ENCODE assay signal across 23 cellular contexts in the genomic region with DNA sequence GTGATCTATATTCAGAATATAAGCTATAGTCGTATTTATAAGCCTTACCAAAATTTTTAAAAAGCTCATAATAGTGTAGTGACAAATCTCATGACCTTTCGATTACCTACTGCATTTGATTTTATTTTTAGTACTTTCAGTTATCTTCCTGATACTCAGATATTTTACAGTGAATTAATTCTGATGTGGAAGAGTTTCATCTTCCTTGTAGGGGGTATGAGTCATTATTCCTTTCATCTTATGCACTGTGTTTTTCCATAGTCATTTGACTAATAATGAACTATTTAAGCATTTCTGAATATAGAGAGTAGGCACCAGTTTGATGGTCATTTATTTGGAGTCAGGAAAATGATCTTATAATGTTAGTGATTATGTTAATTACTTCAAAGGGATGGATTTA. TPM values are rescaled to one million over a fixed set of nuclear protein-coding genes. Genes with fewer than 3 reads are reported as not detected.
DNase-seq lines count a peak whose midpoint lies in the region; ATAC-seq and TF ChIP-seq lines count a peak whose summit lies in the region.
"Had no signal": no experiment of that assay in that cellular context is flagged by ENCODE, and none has a peak within 500 bp of the region (broad histone marks: within the 10 kb centered on the region; RNA-seq: fewer than 3 reads in every experiment).

No MANE protein-coding gene starts in this region.

- H3K27me3 ChIP-seq in GM23338 (ENCODE audit: insufficient read depth): no peaks in the 10 kb centered on the region

- H3F3A ChIP-seq in GM23338 (replicated peaks; ENCODE audit: low read depth): no peaks in the 10 kb centered on the region

- in situ Hi-C loops in astrocyte of the spinal cord (cut with HindIII; ENCODE audit: low sequenced_read_pairs) (no loop called here), GM13976 (cut with MboI; ENCODE audit: low sequenced_read_pairs, unreplicated experiment) (no loop called here)

- H2AFZ ChIP-seq in GM23338: no peak overlapping the region

- no peaks in the 10 kb centered on the region for H3K79me2 ChIP-seq in GM23338 (replicated peaks; ENCODE audit: insufficient read depth)

- H3K9me3 Mint-ChIP-seq in GM23338: peaks cover 7% of the 10 kb centered on the region

- H3K4me1 Mint-ChIP-seq in GM23338: peaks cover 9% of the 10 kb centered on the region; the same call in 2 of the 3 replicates
- H3K4me1 Mint-ChIP-seq: IgD-negative memory B cell had no signal

- no peak for ATAC-seq in GM23338
- no peak for ATAC-seq in HG03025 (IDR thresholded peaks at IDR 0.05; ENCODE audit: low FRiP score, unreplicated experiment)
- ATAC-seq: CD8-positive, alpha-beta T cell; PC-3 had no signal

- DNase-seq in GM23338 (ENCODE audit: low spot score) (no peak), astrocyte of the spinal cord (ENCODE audit: low read depth, low spot score) (peak; percentile 58), fibroblast of mammary gland (ENCODE audit: low read depth) (peak; percentile 24), NCI-H2107 treated with DMSO at 0.1 percent for 48 hours (lab: John Stamatoyannopoulos, UW; ENCODE audit: unreplicated experiment) (no peak), cerebellar nuclear complex (lab: John Stamatoyannopoulos, UW) (no peak), GM13976 (ENCODE audit: low spot score) (no peak)
- DNase-seq: AML-193; C1 segment of cervical spinal cord; Calu3; CD8-positive, alpha-beta T cell; DMS153; GOT3; NCI-H1694; NCI-H2081 treated with DMSO at 0.1 percent for 48 hours; NCI-H446 treated with DMSO at 0.1 percent for 48 hours; NCI-H526 treated with DMSO at 0.1 percent for 48 hours; PC-3; SHP77 treated with DMSO at 0.1 percent for 48 hours had no signal

- H4K20me1 ChIP-seq in GM23338 (replicated peaks; ENCODE audit: insufficient read depth): no peaks in the 10 kb centered on the region

- H3K36me3 ChIP-seq in GM23338 (ENCODE audit: insufficient read depth): 0 out of 2 replicates have a peak, but pooled peaks cover 5% of the 10 kb centered on the region

- H3K9me2 ChIP-seq in GM23338 (ENCODE audit: insufficient read depth): no peaks in the 10 kb centered on the region

- no peak overlapping the region for H3K27ac ChIP-seq in GM23338 (ENCODE audit: low read depth)
- H3K27ac ChIP-seq: RWPE1, SK-N-MC had no signal

- no peak for TF ChIP-seq CTCF in GM23338 (conservative IDR thresholded peaks at IDR 0.05; ENCODE audit: low read depth in 2 of 2)
- no peak for TF ChIP-seq CTCF in astrocyte of the spinal cord (IDR thresholded peaks at IDR 0.05; ENCODE audit: low read depth, low read length)
- TF ChIP-seq CTCF in fibroblast of mammary gland (conservative IDR thresholded peaks at IDR 0.05; ENCODE audit: control insufficient read depth, insufficient read depth, low read depth, low read length): no peak
- no peak for TF ChIP-seq CTCF in GM13976 (IDR thresholded peaks at IDR 0.05; ENCODE audit: borderline replicate concordance, control extremely low read depth, extremely low read depth, insufficient read depth, missing control alignments)

- H3K4me3 ChIP-seq in GM23338 (no peak overlapping the region), astrocyte of the spinal cord (ENCODE audit: low read depth, low read length) (no peak overlapping the region), fibroblast of mammary gland (ENCODE audit: control insufficient read depth, low read depth, low read length) (no peak overlapping the region)
- H3K4me3 ChIP-seq: SK-N-MC had no signal

- no peak overlapping the region for H3K4me2 ChIP-seq in GM23338

- H3K36me3 Mint-ChIP-seq in GM23338 (ENCODE audit: low read depth): peaks cover 3% of the 10 kb centered on the region; the same call in 2 of the 3 replicates
- H3K36me3 Mint-ChIP-seq: CD8-positive, alpha-beta T cell; IgD-negative memory B cell had no signal

- H3K27me3 Mint-ChIP-seq in GM23338 (ENCODE audit: insufficient read depth, low read depth, poor library complexity): no peaks in the 10 kb centered on the region
- H3K27me3 Mint-ChIP-seq: IgD-negative memory B cell had no signal

- peak overlapping the region; percentile 68 for H3K27ac Mint-ChIP-seq in GM23338
- H3K27ac Mint-ChIP-seq: CD8-positive, alpha-beta T cell; IgD-negative memory B cell had no signal

- H3K4me3 Mint-ChIP-seq in GM23338: no peak overlapping the region
- H3K4me3 Mint-ChIP-seq: CD8-positive, alpha-beta T cell; IgD-negative memory B cell had no signal

- 0 out of 2 replicates have a peak, but pooled peaks cover 3% of the 10 kb centered on the region for H3K4me1 ChIP-seq in GM23338 (ENCODE audit: insufficient read depth)

TF ChIP-seq in GM23338, 12 proteins besides CTCF, POLR2A, EP300 and RAD21:
- TF ChIP-seq CREB1 (CRISPR knock-in tag; IDR thresholded peaks at IDR 0.05; ENCODE audit: low read depth) (no peak), EZH2 (IDR thresholded peaks at IDR 0.05; ENCODE audit: low read depth, unreplicated experiment) (no peak), ZNF114 (CRISPR knock-in tag; IDR thresholded peaks at IDR 0.05) (no peak), POLR2AphosphoS5 (IDR thresholded peaks at IDR 0.05; ENCODE audit: low read depth) (no peak)

RNA-seq across cellular contexts. Expression of gene HDGFL1, which starts 36.4 kb away (rescaled TPM):
- total RNA-seq in GM23338 (2014; rRNA removed; shearing (Covaris generic)): not detected in 2 replicates
- not detected in 2 replicates for polyA plus RNA-seq in GM23338 (2016; fragmentation: Nextera tagmentation; extraction: Ambion mirVana)
- total RNA-seq: Calu3; CD8-positive, alpha-beta T cell; PC-3 had no signal
- polyA plus RNA-seq: AG04450, IgD-negative memory B cell had no signal

Comparison
In these comparisons a context has a peak if more than half of its experiments do, and no peak if none do; other contexts are left out.
1. DNase-seq: peak in astrocyte of the spinal cord (single experiment) and fibroblast of mammary gland (single experiment); none in GM23338 (single experiment), NCI-H2107 treated with DMSO at 0.1 percent for 48 hours (single experiment), cerebellar nuclear complex (0 of 2) and GM13976 (single experiment).